ENCODE assay signal across 1 cellular context in the genomic region with DNA sequence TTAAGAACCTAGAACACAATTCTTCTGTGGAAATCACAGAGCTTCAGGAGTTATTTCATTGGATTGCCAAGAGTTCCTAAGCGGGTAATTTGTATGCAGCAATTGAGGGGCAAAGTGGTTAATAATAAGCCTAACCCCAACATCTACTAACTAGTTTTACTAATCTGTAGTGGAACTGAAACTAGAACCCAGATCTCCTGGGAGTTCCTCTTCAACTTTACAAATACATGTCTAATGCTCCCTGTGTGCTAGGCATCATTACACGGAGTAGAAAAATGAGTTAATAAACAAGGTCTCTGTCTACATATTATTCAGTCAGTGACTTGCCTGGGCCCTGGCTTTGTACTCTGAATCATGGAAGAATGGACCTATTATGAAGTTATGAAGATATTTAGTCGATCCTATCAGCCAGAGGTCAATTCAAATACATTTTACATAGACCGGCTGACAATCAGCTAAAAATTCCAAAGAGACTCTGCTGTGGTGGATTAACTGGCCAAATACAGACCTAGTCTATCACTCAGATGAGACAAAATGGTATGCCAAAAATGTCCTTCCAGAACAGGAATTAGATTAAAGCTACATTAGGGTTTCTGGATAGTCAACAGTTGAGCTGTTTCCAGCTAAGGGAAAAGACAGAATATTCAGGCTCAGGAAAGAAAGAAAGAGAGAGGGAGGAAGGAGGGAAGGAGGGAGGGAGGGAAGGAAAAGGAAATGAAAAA.
TF ChIP-seq lines count a peak whose summit lies in the region.

No MANE protein-coding gene starts in this region.

TF ChIP-seq in WTC11, 78 proteins besides CTCF, POLR2A, EP300 and RAD21 (continued from another document):
- TF ChIP-seq, protein P1, sequence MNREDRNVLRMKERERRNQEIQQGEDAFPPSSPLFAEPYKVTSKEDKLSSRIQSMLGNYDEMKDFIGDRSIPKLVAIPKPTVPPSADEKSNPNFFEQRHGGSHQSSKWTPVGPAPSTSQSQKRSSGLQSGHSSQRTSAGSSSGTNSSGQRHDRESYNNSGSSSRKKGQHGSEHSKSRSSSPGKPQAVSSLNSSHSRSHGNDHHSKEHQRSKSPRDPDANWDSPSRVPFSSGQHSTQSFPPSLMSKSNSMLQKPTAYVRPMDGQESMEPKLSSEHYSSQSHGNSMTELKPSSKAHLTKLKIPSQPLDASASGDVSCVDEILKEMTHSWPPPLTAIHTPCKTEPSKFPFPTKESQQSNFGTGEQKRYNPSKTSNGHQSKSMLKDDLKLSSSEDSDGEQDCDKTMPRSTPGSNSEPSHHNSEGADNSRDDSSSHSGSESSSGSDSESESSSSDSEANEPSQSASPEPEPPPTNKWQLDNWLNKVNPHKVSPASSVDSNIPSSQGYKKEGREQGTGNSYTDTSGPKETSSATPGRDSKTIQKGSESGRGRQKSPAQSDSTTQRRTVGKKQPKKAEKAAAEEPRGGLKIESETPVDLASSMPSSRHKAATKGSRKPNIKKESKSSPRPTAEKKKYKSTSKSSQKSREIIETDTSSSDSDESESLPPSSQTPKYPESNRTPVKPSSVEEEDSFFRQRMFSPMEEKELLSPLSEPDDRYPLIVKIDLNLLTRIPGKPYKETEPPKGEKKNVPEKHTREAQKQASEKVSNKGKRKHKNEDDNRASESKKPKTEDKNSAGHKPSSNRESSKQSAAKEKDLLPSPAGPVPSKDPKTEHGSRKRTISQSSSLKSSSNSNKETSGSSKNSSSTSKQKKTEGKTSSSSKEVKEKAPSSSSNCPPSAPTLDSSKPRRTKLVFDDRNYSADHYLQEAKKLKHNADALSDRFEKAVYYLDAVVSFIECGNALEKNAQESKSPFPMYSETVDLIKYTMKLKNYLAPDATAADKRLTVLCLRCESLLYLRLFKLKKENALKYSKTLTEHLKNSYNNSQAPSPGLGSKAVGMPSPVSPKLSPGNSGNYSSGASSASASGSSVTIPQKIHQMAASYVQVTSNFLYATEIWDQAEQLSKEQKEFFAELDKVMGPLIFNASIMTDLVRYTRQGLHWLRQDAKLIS (CRISPR knock-in tag; IDR thresholded peaks at IDR 0.05; ENCODE audit: borderline replicate concordance), result no peak
- TF ChIP-seq, protein P2, sequence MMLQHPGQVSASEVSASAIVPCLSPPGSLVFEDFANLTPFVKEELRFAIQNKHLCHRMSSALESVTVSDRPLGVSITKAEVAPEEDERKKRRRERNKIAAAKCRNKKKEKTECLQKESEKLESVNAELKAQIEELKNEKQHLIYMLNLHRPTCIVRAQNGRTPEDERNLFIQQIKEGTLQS (CRISPR knock-in tag; conservative IDR thresholded peaks at IDR 0.05), result no peak
- no peak for TF ChIP-seq GRHL2 (CRISPR knock-in tag; IDR thresholded peaks at IDR 0.05; ENCODE audit: insufficient replicate concordance, severe bottlenecking)
